Comparison of ENCODE assay signal across 8 cellular contexts in the genomic region with DNA sequence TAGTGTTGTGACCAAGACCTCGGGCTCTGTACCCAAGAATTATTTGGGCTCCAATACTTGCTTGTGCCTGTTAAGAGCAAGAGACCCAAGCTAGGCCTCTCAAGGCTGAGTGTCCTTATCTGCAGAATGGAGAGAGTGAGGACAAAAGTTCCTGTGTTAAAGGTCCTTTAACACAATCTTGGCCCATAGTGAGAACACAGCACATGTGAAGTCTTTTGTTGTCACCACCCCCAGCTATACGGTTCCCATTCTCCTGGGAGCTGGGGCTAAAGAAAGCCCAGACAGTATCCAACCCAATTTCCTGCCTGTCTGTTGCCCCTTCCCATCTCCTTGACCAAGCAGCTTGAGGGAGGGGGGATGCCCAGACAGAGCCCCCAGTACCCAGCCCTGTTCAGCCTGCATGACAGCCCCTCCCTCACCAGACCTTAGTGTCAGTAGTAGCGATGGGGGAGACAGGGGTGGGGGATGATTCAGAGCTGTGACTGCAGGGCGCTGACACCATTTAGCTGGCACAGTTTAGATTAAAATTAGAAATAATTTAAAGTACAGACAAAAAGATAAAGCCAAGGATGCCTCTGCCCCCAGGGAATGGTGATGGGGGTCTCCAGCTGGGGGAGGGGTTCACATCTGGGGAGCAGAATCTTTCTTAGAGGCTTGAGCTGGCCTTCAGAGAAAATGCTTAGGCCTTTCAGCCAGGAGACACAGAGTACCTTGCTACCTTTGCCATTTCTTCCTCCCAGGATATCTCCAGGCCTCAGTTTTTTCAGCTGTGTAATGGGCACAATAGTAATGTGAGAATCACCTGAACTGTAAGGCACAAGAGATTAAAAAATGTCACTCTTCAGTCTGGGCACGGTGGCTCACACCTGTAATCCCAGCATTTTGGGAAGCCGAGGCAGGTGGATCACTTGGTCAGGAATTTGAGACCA. TPM values are rescaled to one million over a fixed set of nuclear protein-coding genes. Genes with fewer than 3 reads are reported as not detected.
DNase-seq lines count a peak whose midpoint lies in the region; ATAC-seq and TF ChIP-seq lines count a peak whose summit lies in the region.

No MANE protein-coding gene starts in this region.

- peaks cover 8% of the 10 kb centered on the region for H3K27me3 Mint-ChIP-seq in activated T-cell treated with anti-CD3 and anti-CD28 coated beads, Interleukin-2, amount 50 U/mL, for 24 hours
- no peaks in the 10 kb centered on the region for H3K27me3 Mint-ChIP-seq in activated B cell treated with CpG ODN at 0.5 μM for 24 hours

- no peaks in the 10 kb centered on the region for H3K27me3 ChIP-seq in gastroesophageal sphincter
- no peaks in the 10 kb centered on the region for H3K27me3 ChIP-seq in suprapubic skin

- CTCF ChIA-PET in activated B cell treated with CpG ODN at 0.5 μM for 24 hours (lab: Charles Lee), result interaction anchor here (0.9 to 3.3 kb wide), 4 partner anchors 27 to 87 kb away, joined by 3 to 12 read pairs (median 4); no protein-coding TSS in a partner anchor

- peak overlapping the region; percentile 87 for H3K4me3 Mint-ChIP-seq in activated T-cell treated with anti-CD3 and anti-CD28 coated beads, Interleukin-2, amount 50 U/mL, for 24 hours
- H3K4me3 Mint-ChIP-seq in activated B cell treated with CpG ODN at 0.5 μM for 24 hours, result peak overlapping the region; percentile 86

- TF ChIP-seq POLR2A in gastroesophageal sphincter (IDR thresholded peaks at IDR 0.05) (no peak), suprapubic skin (IDR thresholded peaks at IDR 0.05) (no peak)

- TF ChIP-seq CTCF in activated B cell treated with CpG ODN at 0.5 μM for 24 hours (IDR thresholded peaks at IDR 0.05) (no peak), gastroesophageal sphincter (IDR thresholded peaks at IDR 0.05) (no peak), suprapubic skin (IDR thresholded peaks at IDR 0.05) (no peak)

- no peaks in the 10 kb centered on the region for H3K9me3 ChIP-seq in gastroesophageal sphincter
- H3K9me3 ChIP-seq in suprapubic skin, result no peaks in the 10 kb centered on the region

- H3K4me1 ChIP-seq in gastroesophageal sphincter (peaks cover 0 to 80% (median 24%) of the 10 kb centered on the region in 3 donors), suprapubic skin (peaks cover 85% of the 10 kb centered on the region)

- 64% methylated on average over 4 of the region's 6 CpGs; no CpG with 5 or more reads in 1 of the 2 donors for WGBS in gastroesophageal sphincter (ENCODE audit: low coverage in 1 of 2), 2 donors
- WGBS in suprapubic skin, result 67% methylated on average over 6 of the region's 6 CpGs

- H3K9me3 Mint-ChIP-seq in activated T-cell treated with anti-CD3 and anti-CD28 coated beads, Interleukin-2, amount 50 U/mL, for 24 hours, result no peaks in the 10 kb centered on the region
- H3K9me3 Mint-ChIP-seq in activated B cell treated with CpG ODN at 0.5 μM for 24 hours, result no peaks in the 10 kb centered on the region

- no peaks in the 10 kb centered on the region for H3K36me3 Mint-ChIP-seq in activated T-cell treated with anti-CD3 and anti-CD28 coated beads, Interleukin-2, amount 50 U/mL, for 24 hours (ENCODE audit: low read depth)
- H3K36me3 Mint-ChIP-seq in activated B cell treated with CpG ODN at 0.5 μM for 24 hours (ENCODE audit: low read depth), result peaks cover 18% of the 10 kb centered on the region

- intact Hi-C loops in activated B cell treated with CpG ODN at 0.5 μM for 24 hours (cut with micrococcal nuclease), result loop anchor here (1.0 to 10.0 kb wide), 3 partner anchors 17 to 629 kb away; a partner anchor contains a TSS

- H3K36me3 ChIP-seq in gastroesophageal sphincter (peaks cover 0 to 3% of the 10 kb centered on the region in 2 donors), suprapubic skin (no peaks in the 10 kb centered on the region)

- no peak for DNase-seq in activated T-cell treated with anti-CD3 and anti-CD28 coated beads, Interleukin-2, amount 50 U/mL, for 24 hours
- DNase-seq in activated T-cell treated with anti-CD3 and anti-CD28 coated beads for 4 hours, result no peak
- DNase-seq in activated B cell treated with CpG ODN at 0.5 μM for 24 hours, result no peak
- no peak for DNase-seq in suprapubic skin (ENCODE audit: low spot score in 2 of 2)
- DNase-seq in medulla oblongata (ENCODE audit: extremely low spot score), result no peak

- H3K27ac ChIP-seq in gastroesophageal sphincter (peak overlapping the region in 3 of 4 donors; percentile 85 to 90 (median 87)), suprapubic skin (peak overlapping the region; percentile 85)

- H3K4me1 Mint-ChIP-seq in activated T-cell treated with anti-CD3 and anti-CD28 coated beads, Interleukin-2, amount 50 U/mL, for 24 hours (ENCODE audit: low read depth), result peaks cover 31% of the 10 kb centered on the region
- H3K4me1 Mint-ChIP-seq in activated B cell treated with CpG ODN at 0.5 μM for 24 hours, result peaks cover 73% of the 10 kb centered on the region

- POLR2A ChIA-PET in activated B cell treated with CpG ODN at 0.5 μM for 24 hours (lab: Charles Lee), result interaction anchor here (0.7 to 11.8 kb wide), 6 partner anchors 10 to 363 kb away, joined by 4 to 105 read pairs (median 7); a partner anchor contains a TSS

- H3K27ac Mint-ChIP-seq in activated T-cell treated with anti-CD3 and anti-CD28 coated beads, Interleukin-2, amount 50 U/mL, for 24 hours, result peak overlapping the region; percentile 71
- H3K27ac Mint-ChIP-seq in activated B cell treated with CpG ODN at 0.5 μM for 24 hours, result peak overlapping the region; percentile 85

- no peak for ATAC-seq in activated B cell treated with CpG ODN at 0.5 μM for 24 hours (ENCODE audit: low read depth)
- ATAC-seq in gastroesophageal sphincter, result no peak
- ATAC-seq in HG03571 (IDR thresholded peaks at IDR 0.05; ENCODE audit: unreplicated experiment), result no peak
- no peak for ATAC-seq in GM21423 (IDR thresholded peaks at IDR 0.05; ENCODE audit: unreplicated experiment)

- no peak for TF ChIP-seq EP300 in gastroesophageal sphincter (IDR thresholded peaks at IDR 0.05)
- TF ChIP-seq EP300 in suprapubic skin (IDR thresholded peaks at IDR 0.05), result no peak

- H3K4me3 ChIP-seq in gastroesophageal sphincter (no peak overlapping the region), suprapubic skin (peak overlapping the region; percentile 92)

RNA-seq across cellular contexts. Expression of a gene that starts 2.7 kb away (rescaled TPM):
- total RNA-seq in activated B cell treated with CpG ODN at 0.5 μM for 24 hours (60.4 and 63.9 TPM in 2 replicates), gastroesophageal sphincter (10 to 100 TPM in 1 of 4 donors, 1 to 10 TPM in 3; 5.5 to 10.1 (median 7.6) TPM), suprapubic skin (10 to 100 TPM; 27.9 to 31.3 (median 29.3) TPM)

RNA-seq across cellular contexts. Expression of a gene that starts 33.5 kb away (rescaled TPM):
- total RNA-seq in activated B cell treated with CpG ODN at 0.5 μM for 24 hours (23.6 TPM in 2 replicates), gastroesophageal sphincter (1 to 10 TPM; 6.5 to 7.6 (median 7.2) TPM), suprapubic skin (10 to 100 TPM in 2 of 4 donors, 1 to 10 TPM in 2; 8.3 to 19.7 (median 10.2) TPM)
